9 cellular contexts compared by ENCODE assay signal in genomic region chr11:1870721-1871466, GRCh38. TPM values are rescaled to one million over a fixed set of nuclear protein-coding genes. Genes with fewer than 3 reads are reported as not detected.
DNase-seq lines count a peak whose midpoint lies in the region; ATAC-seq and TF ChIP-seq lines count a peak whose summit lies in the region.
"Had no signal": no experiment of that assay in that cellular context is flagged by ENCODE, and none has a peak within 500 bp of the region (broad histone marks: within the 10 kb centered on the region; RNA-seq: fewer than 3 reads in every experiment).

No MANE protein-coding gene starts in this region.

- no peaks in the 10 kb centered on the region for H3K9me3 Mint-ChIP-seq in activated CD8-positive, alpha-beta T cell treated with anti-CD3 and anti-CD28 coated beads, Interleukin-2, amount 10 ng/mL, durations not matched to agents 7 days and 5 days (ENCODE audit: insufficient read depth)
- H3K9me3 Mint-ChIP-seq in Calu3 (ENCODE audit: low read depth, unreplicated experiment), result no peaks in the 10 kb centered on the region

- H3K9me3 ChIP-seq in sigmoid colon, result no peaks in the 10 kb centered on the region

- peak overlapping the region; percentile 80 for H3K27ac Mint-ChIP-seq in activated CD8-positive, alpha-beta T cell treated with anti-CD3 and anti-CD28 coated beads, Interleukin-2, amount 10 ng/mL, durations not matched to agents 7 days and 5 days
- H3K27ac Mint-ChIP-seq in Calu3 (ENCODE audit: unreplicated experiment), result no peak overlapping the region

- H3K27me3 ChIP-seq in foreskin keratinocyte, result peaks cover 22% of the 10 kb centered on the region
- H3K27me3 ChIP-seq in sigmoid colon, result peaks cover 0 to 37% (median 24%) of the 10 kb centered on the region in 3 donors

- intact Hi-C loops in sigmoid colon (cut with DNase I), result no loop called here
- intact Hi-C loops in Calu3 (cut with micrococcal nuclease; ENCODE audit: unreplicated experiment), result loop anchor here (5.0 kb wide), 1 partner anchor 34 kb away; the partner anchor contains the start of gene TNNI2

- WGBS in sigmoid colon, 2 donors, result 29 to 50% methylated on average over 50 of the region's 50 CpGs

- H3K4me3 Mint-ChIP-seq in activated CD8-positive, alpha-beta T cell treated with anti-CD3 and anti-CD28 coated beads, Interleukin-2, amount 10 ng/mL, durations not matched to agents 7 days and 5 days, result peak overlapping the region; percentile 15
- no peak overlapping the region for H3K4me3 Mint-ChIP-seq in Calu3 (ENCODE audit: low read depth, unreplicated experiment)

- CTCF ChIA-PET in activated CD8-positive, alpha-beta T cell treated with anti-CD3 and anti-CD28 coated beads, Interleukin-2, amount 10 ng/mL, durations not matched to agents 7 days and 5 days (lab: Charles Lee), result interaction anchor here (1.3 to 1.7 kb wide), 2 partner anchors 11 to 14 kb away, joined by 3 to 8 read pairs; no protein-coding TSS in a partner anchor
- CTCF ChIA-PET in Calu3 (lab: Charles Lee), result interaction anchor here (0.6 to 1.6 kb wide), 2 partner anchors 37 to 281 kb away, joined by 3 to 4 read pairs; no protein-coding TSS in a partner anchor

- TF ChIP-seq EP300 in sigmoid colon (IDR thresholded peaks at IDR 0.05), result no peak

- H3K27me3 Mint-ChIP-seq in activated CD8-positive, alpha-beta T cell treated with anti-CD3 and anti-CD28 coated beads, Interleukin-2, amount 10 ng/mL, durations not matched to agents 7 days and 5 days (ENCODE audit: low read depth), result no peaks in the 10 kb centered on the region
- H3K27me3 Mint-ChIP-seq in Calu3 (ENCODE audit: unreplicated experiment), result peaks cover 60% of the 10 kb centered on the region

- DNase-seq in GM03348 (ENCODE audit: low spot score) (peak; percentile 56), foreskin keratinocyte (no peak), sigmoid colon (peak; percentile 65), Calu3 (no peak), NCI-H1930 (lab: John Stamatoyannopoulos, UW) (no peak)
- DNase-seq in activated CD8-positive, alpha-beta T cell treated with anti-CD3 and anti-CD28 coated beads, Interleukin-2, amount 10 ng/mL, durations not matched to agents 7 days and 5 days, result peak; percentile 59

- H3K27ac ChIP-seq in foreskin keratinocyte (no peak overlapping the region), sigmoid colon (peak overlapping the region; percentile 34 to 84 (median 40))

- BruUV-seq in Calu3 (replicated peaks; lab: Mats Ljungman, UMichigan), result no TSS peak

- H3K4me1 Mint-ChIP-seq in activated CD8-positive, alpha-beta T cell treated with anti-CD3 and anti-CD28 coated beads, Interleukin-2, amount 10 ng/mL, durations not matched to agents 7 days and 5 days (ENCODE audit: low read depth), result peaks cover 53% of the 10 kb centered on the region
- no peaks in the 10 kb centered on the region for H3K4me1 Mint-ChIP-seq in Calu3 (ENCODE audit: low read depth, unreplicated experiment)

- H3K36me3 ChIP-seq in sigmoid colon, result no peaks in the 10 kb centered on the region

- peak; percentile 70 for ATAC-seq in activated CD8-positive, alpha-beta T cell treated with anti-CD3 and anti-CD28 coated beads, Interleukin-2, amount 10 ng/mL, durations not matched to agents 7 days and 5 days
- ATAC-seq in foreskin keratinocyte, result peak; percentile 8
- no peak for ATAC-seq in GM21515 (IDR thresholded peaks at IDR 0.05; ENCODE audit: unreplicated experiment)
- no peak for ATAC-seq in HG02852 (IDR thresholded peaks at IDR 0.05; ENCODE audit: unreplicated experiment)

- peaks cover 19% of the 10 kb centered on the region for H3K36me3 Mint-ChIP-seq in activated CD8-positive, alpha-beta T cell treated with anti-CD3 and anti-CD28 coated beads, Interleukin-2, amount 10 ng/mL, durations not matched to agents 7 days and 5 days (ENCODE audit: low read depth)
- H3K36me3 Mint-ChIP-seq in Calu3 (ENCODE audit: insufficient read depth, unreplicated experiment), result no peaks in the 10 kb centered on the region

- no peak for TF ChIP-seq POLR2A in sigmoid colon (IDR thresholded peaks at IDR 0.05)

- TF ChIP-seq CTCF in foreskin keratinocyte (conservative IDR thresholded peaks at IDR 0.05) (no peak), sigmoid colon (IDR thresholded peaks at IDR 0.05) (no peak), Calu3 (IDR thresholded peaks at IDR 0.05; ENCODE audit: unreplicated experiment) (no peak)

- peak overlapping the region in 3 of 4 donors; percentile 27 to 30 (median 28) for H3K4me3 ChIP-seq in sigmoid colon

- POLR2A ChIA-PET in activated CD8-positive, alpha-beta T cell treated with anti-CD3 and anti-CD28 coated beads, Interleukin-2, amount 10 ng/mL, durations not matched to agents 7 days and 5 days (lab: Charles Lee), result interaction anchor here (1.1 kb wide), 1 partner anchor 23 kb away, joined by 3 read pairs; no protein-coding TSS in a partner anchor

- H3K4me1 ChIP-seq in foreskin keratinocyte (no peaks in the 10 kb centered on the region), sigmoid colon (peaks cover 0 to 32% (median 30%) of the 10 kb centered on the region in 4 donors)

RNA-seq across cellular contexts. Expression of gene LSP1, which starts 18.0 kb away (rescaled TPM):
- total RNA-seq in activated CD8-positive, alpha-beta T cell treated with anti-CD3 and anti-CD28 coated beads, Interleukin-2, amount 10 ng/mL, durations not matched to agents 7 days and 5 days, result 100 to 1,000 TPM; 463 to 477 TPM
- total RNA-seq in foreskin keratinocyte (0.49 and 1.1 TPM in 2 replicates), sigmoid colon (10 to 100 TPM in 2 of 4 donors, 1 to 10 TPM in 2; 8.7 to 32.7 (median 12.4) TPM), Calu3 (2022) (not detected in 2 replicates)
- polyA plus RNA-seq in foreskin keratinocyte (1.3 and 1.7 TPM in 2 replicates), sigmoid colon (10 to 100 TPM; 46.0 to 80.2 (median 55.9) TPM)
- total RNA-seq: endothelial cell of umbilical vein had no signal
- polyA plus RNA-seq: endothelial cell of umbilical vein had no signal

RNA-seq across cellular contexts. Expression of gene PRR33, which starts 20.8 kb away (rescaled TPM):
- under 1 TPM in 1 of 2 experiments, not detected in 1; 0.08 TPM for total RNA-seq in activated CD8-positive, alpha-beta T cell treated with anti-CD3 and anti-CD28 coated beads, Interleukin-2, amount 10 ng/mL, durations not matched to agents 7 days and 5 days
- total RNA-seq in foreskin keratinocyte (not detected in 2 replicates), sigmoid colon (not detected), Calu3 (2022) (not detected in 2 replicates)
- polyA plus RNA-seq in foreskin keratinocyte (not detected in 2 replicates), sigmoid colon (under 1 TPM in 1 of 3 donors, not detected in 2; 0.13 TPM)
- total RNA-seq: endothelial cell of umbilical vein had no signal
- polyA plus RNA-seq: endothelial cell of umbilical vein had no signal

RNA-seq across cellular contexts. Expression of gene TNNI2, which starts 32.1 kb away (rescaled TPM):
- under 1 TPM in 1 of 2 experiments, not detected in 1; 0.50 TPM for total RNA-seq in activated CD8-positive, alpha-beta T cell treated with anti-CD3 and anti-CD28 coated beads, Interleukin-2, amount 10 ng/mL, durations not matched to agents 7 days and 5 days
- total RNA-seq in foreskin keratinocyte (5.6 and 8.6 TPM in 2 replicates), sigmoid colon (not detected), Calu3 (2022) (1.3 and 1.4 TPM in 2 replicates)
- polyA plus RNA-seq in foreskin keratinocyte (8.2 and 13.1 TPM in 2 replicates), sigmoid colon (1 to 10 TPM in 2 of 3 donors, not detected in 1; 1.7 to 2.4 TPM)
- total RNA-seq: endothelial cell of umbilical vein had no signal
- polyA plus RNA-seq: endothelial cell of umbilical vein had no signal

RNA-seq across cellular contexts. Expression of gene SYT8, which starts 36.1 kb away (rescaled TPM):
- total RNA-seq in activated CD8-positive, alpha-beta T cell treated with anti-CD3 and anti-CD28 coated beads, Interleukin-2, amount 10 ng/mL, durations not matched to agents 7 days and 5 days, result not detected
- 18.1 and 21.1 TPM in 2 replicates for total RNA-seq in foreskin keratinocyte
- polyA plus RNA-seq in foreskin keratinocyte, result 28.4 and 29.4 TPM in 2 replicates
- total RNA-seq in sigmoid colon, result not detected
- 1 to 10 TPM in 2 of 3 donors, not detected in 1; 1.8 to 5.4 TPM for polyA plus RNA-seq in sigmoid colon
- 5.8 and 7.1 TPM in 2 replicates for total RNA-seq in Calu3 (2022)
- total RNA-seq: endothelial cell of umbilical vein had no signal
- polyA plus RNA-seq: endothelial cell of umbilical vein had no signal

RNA-seq across cellular contexts. Expression of gene TNNT3, which starts 48.6 kb away (rescaled TPM):
- total RNA-seq in activated CD8-positive, alpha-beta T cell treated with anti-CD3 and anti-CD28 coated beads, Interleukin-2, amount 10 ng/mL, durations not matched to agents 7 days and 5 days, result 1 to 10 TPM; 2.6 to 2.8 TPM
- not detected in 2 replicates for total RNA-seq in foreskin keratinocyte
- not detected in 2 replicates for polyA plus RNA-seq in foreskin keratinocyte
- 10 to 100 TPM in 1 of 4 donors, 1 to 10 TPM in 2, not detected in 1; 4.3 to 17.2 (median 4.4) TPM for total RNA-seq in sigmoid colon
- polyA plus RNA-seq in sigmoid colon, result 1 to 10 TPM; 1.2 to 8.4 (median 2.3) TPM
- not detected in 2 replicates for total RNA-seq in Calu3 (2022)
- total RNA-seq: endothelial cell of umbilical vein had no signal
- polyA plus RNA-seq: endothelial cell of umbilical vein had no signal

Comparison
In these comparisons a context has a peak if more than half of its experiments do, and no peak if none do; other contexts are left out.
1. DNase-seq: peak in GM03348 (single experiment), activated CD8-positive, alpha-beta T cell treated with anti-CD3 and anti-CD28 coated beads, Interleukin-2, amount 10 ng/mL, durations not matched to agents 7 days and 5 days (single experiment) and sigmoid colon (single experiment); none in foreskin keratinocyte (0 of 2), Calu3 (single experiment) and NCI-H1930 (0 of 2).
2. ATAC-seq: peak in activated CD8-positive, alpha-beta T cell treated with anti-CD3 and anti-CD28 coated beads, Interleukin-2, amount 10 ng/mL, durations not matched to agents 7 days and 5 days (single experiment) and foreskin keratinocyte (single experiment); none in GM21515 (single experiment) and HG02852 (single experiment).
3. RNA of gene LSP1, which starts 18.0 kb away (total RNA-seq): 463 to 477 TPM in activated CD8-positive, alpha-beta T cell treated with anti-CD3 and anti-CD28 coated beads, Interleukin-2, amount 10 ng/mL, durations not matched to agents 7 days and 5 days; 8.7 to 32.7 TPM in sigmoid colon, 0.49 to 1.1 TPM in foreskin keratinocyte and not detected in Calu3; every median in the first group is over 10 times any median in the second.